Comparison of ENCODE assay signal across 17 cellular contexts in the genomic region with DNA sequence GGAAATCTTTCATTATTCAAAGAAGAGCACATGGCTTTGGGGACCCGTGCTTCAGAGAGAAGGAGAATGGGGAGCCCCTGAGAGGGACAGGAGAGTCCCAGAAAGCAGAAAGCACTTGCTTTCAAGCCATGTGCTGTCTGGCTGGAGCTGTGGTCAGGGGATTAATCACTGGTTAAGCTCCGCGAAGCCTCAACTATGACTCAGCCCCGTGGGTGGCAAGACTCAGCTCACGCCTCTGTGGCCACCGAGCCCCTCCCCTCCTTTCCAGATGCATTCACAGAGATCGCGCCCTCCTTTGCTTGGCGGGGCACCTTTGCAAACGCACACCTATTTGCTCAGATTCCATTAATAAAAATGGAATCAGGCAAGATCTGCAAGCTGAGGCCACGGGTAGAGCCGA.
DNase-seq lines count a peak whose midpoint lies in the region; ATAC-seq and TF ChIP-seq lines count a peak whose summit lies in the region.
"Had no signal": no experiment of that assay in that cellular context is flagged by ENCODE, and none has a peak within 500 bp of the region (broad histone marks: within the 10 kb centered on the region; RNA-seq: fewer than 3 reads in every experiment).

No MANE protein-coding gene starts in this region.

- no peaks in the 10 kb centered on the region for H3K9me2 ChIP-seq in HCT116 (ENCODE audit: insufficient read depth)

- H3K36me3 ChIP-seq in HCT116 (ENCODE audit: control insufficient read depth in 1 of 2, insufficient read depth in 2 of 2, low read length in 2 of 2), result no peaks in the 10 kb centered on the region
- no peaks in the 10 kb centered on the region for H3K36me3 ChIP-seq in left ventricle myocardium inferior
- H3K36me3 ChIP-seq: BE2C, right lobe of liver had no signal

- H4K20me1 ChIP-seq in HCT116 (ENCODE audit: insufficient read depth), result no peaks in the 10 kb centered on the region

- intact Hi-C loops in HCT116 (cut with micrococcal nuclease), result no loop called here
- intact Hi-C loops in left ventricle myocardium inferior (cut with micrococcal nuclease), result no loop called here

- ATAC-seq in HCT116 (peak; percentile 59; the same call in 1 of the 2 replicates), HG03039 (IDR thresholded peaks at IDR 0.05; ENCODE audit: unreplicated experiment) (no peak)
- ATAC-seq: foreskin keratinocyte, Panc1, right lobe of liver, WTC11 had no signal

- H3K4me3 ChIP-seq in HCT116 (replicated peaks in 1 of 2; ENCODE audit: low read depth in 1 of 2, low read length in 2 of 2) (no peak overlapping the region), left ventricle myocardium inferior (no peak overlapping the region)
- H3K4me3 ChIP-seq: right lobe of liver had no signal

- H3K9me3 ChIP-seq in HCT116 (ENCODE audit: control insufficient read depth in 1 of 2, insufficient read depth in 1 of 2, low read depth in 1 of 2, low read length in 2 of 2) (no peaks in the 10 kb centered on the region), left ventricle myocardium inferior (replicated peaks) (peaks cover 20% of the 10 kb centered on the region)
- H3K9me3 ChIP-seq: BE2C, right lobe of liver had no signal

- CTCF ChIA-PET in HCT116 (lab: Charles Lee), result no interaction called here

- H3K9ac ChIP-seq in HCT116 (ENCODE audit: low read length), result no peak overlapping the region

- no TSS peak for BruUV-seq in HCT116 (replicated peaks; lab: Mats Ljungman, UMichigan)

- TF ChIP-seq POLR2A in HCT116 (IDR thresholded peaks at IDR 0.05; ENCODE audit: borderline replicate concordance, extremely low read depth, insufficient read depth, insufficient read length), result no peak

- H3K27me3 ChIP-seq in HCT116 (ENCODE audit: insufficient read depth, low read length) (0 out of 2 replicates have a peak, but pooled peaks cover 6% of the 10 kb centered on the region), left ventricle myocardium inferior (ENCODE audit: low read depth) (peaks cover 65% of the 10 kb centered on the region)
- H3K27me3 ChIP-seq: BE2C, foreskin keratinocyte, right lobe of liver had no signal

- RAD21 ChIA-PET in HCT116 (lab: Charles Lee; ENCODE audit: low non-redundant PET in 1 of 2, low total read pairs in 2 of 2, uncharacterized antibody in 2 of 2, unreplicated experiment in 2 of 2), result no interaction called here

- no peak overlapping the region for H2AFZ ChIP-seq in HCT116 (ENCODE audit: low read depth, low read length, poor library complexity, severe bottlenecking)

- no peak overlapping the region for H3K27ac ChIP-seq in HCT116 (ENCODE audit: low read depth, low read length)
- no peak overlapping the region for H3K27ac ChIP-seq in left ventricle myocardium inferior (replicated peaks)
- H3K27ac ChIP-seq: foreskin keratinocyte, right lobe of liver had no signal

- POLR2A ChIA-PET in HCT116 (lab: Charles Lee), result no interaction called here

- H3K4me1 ChIP-seq in HCT116 (ENCODE audit: control insufficient read depth in 1 of 2, insufficient read depth in 2 of 2, low read length in 2 of 2) (no peaks in the 10 kb centered on the region), left ventricle myocardium inferior (no peaks in the 10 kb centered on the region)
- H3K4me1 ChIP-seq: BE2C, foreskin keratinocyte, right lobe of liver had no signal

- DNase-seq in COLO829 (ENCODE audit: low spot score) (peak; percentile 3), HCT116 (ENCODE audit: low read depth, low spot score) (no peak), SW480 (ENCODE audit: low spot score) (peak; percentile 85), kidney tubule cell (ENCODE audit: low spot score) (peak; percentile 82), ureter (ENCODE audit: low spot score) (no peak), left ventricle myocardium inferior (no peak), putamen (ENCODE audit: low spot score) (no peak)
- DNase-seq: activated naive CD8-positive, alpha-beta T cell treated with anti-CD3 and anti-CD28 coated beads, Interleukin-2, amount 10 ng/mL, durations not matched to agents 7 days and 5 days; BE2C; central memory CD4-positive, alpha-beta T cell; foreskin keratinocyte; mammary epithelial cell; NCI-H1436; right lobe of liver had no signal

- no peak for TF ChIP-seq CTCF in HCT116 (IDR thresholded peaks at IDR 0.05 in 2 of 3, conservative IDR thresholded peaks at IDR 0.05 in 1 of 3; ENCODE audit: borderline replicate concordance in 1 of 3, insufficient read depth in 1 of 3, low read depth in 2 of 3, low read length in 2 of 3)
- no peak for TF ChIP-seq CTCF in left ventricle myocardium inferior (IDR thresholded peaks at IDR 0.05; ENCODE audit: borderline replicate concordance)

- H3K4me2 ChIP-seq in HCT116 (ENCODE audit: low read length), result no peak overlapping the region

- TF ChIP-seq RAD21 in HCT116 (IDR thresholded peaks at IDR 0.05; ENCODE audit: low read depth), result no peak

- H3K79me2 ChIP-seq in HCT116 (ENCODE audit: insufficient read depth, low read length), result no peaks in the 10 kb centered on the region

TF ChIP-seq in HCT116, 20 proteins besides CTCF, POLR2A, EP300 and RAD21:
- TF ChIP-seq, protein P1, sequence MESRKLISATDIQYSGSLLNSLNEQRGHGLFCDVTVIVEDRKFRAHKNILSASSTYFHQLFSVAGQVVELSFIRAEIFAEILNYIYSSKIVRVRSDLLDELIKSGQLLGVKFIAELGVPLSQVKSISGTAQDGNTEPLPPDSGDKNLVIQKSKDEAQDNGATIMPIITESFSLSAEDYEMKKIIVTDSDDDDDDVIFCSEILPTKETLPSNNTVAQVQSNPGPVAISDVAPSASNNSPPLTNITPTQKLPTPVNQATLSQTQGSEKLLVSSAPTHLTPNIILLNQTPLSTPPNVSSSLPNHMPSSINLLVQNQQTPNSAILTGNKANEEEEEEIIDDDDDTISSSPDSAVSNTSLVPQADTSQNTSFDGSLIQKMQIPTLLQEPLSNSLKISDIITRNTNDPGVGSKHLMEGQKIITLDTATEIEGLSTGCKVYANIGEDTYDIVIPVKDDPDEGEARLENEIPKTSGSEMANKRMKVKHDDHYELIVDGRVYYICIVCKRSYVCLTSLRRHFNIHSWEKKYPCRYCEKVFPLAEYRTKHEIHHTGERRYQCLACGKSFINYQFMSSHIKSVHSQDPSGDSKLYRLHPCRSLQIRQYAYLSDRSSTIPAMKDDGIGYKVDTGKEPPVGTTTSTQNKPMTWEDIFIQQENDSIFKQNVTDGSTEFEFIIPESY (IDR thresholded peaks at IDR 0.05; ENCODE audit: extremely low read depth, insufficient replicate concordance, low read length), result no peak
- peak; percentile 42; the same call in 1 of the 2 replicates for TF ChIP-seq EGR1 (IDR thresholded peaks at IDR 0.05; ENCODE audit: low read depth)
- TF ChIP-seq, protein P2, sequence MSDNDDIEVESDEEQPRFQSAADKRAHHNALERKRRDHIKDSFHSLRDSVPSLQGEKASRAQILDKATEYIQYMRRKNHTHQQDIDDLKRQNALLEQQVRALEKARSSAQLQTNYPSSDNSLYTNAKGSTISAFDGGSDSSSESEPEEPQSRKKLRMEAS (IDR thresholded peaks at IDR 0.05), result 0 out of 2 replicates have a peak, but pooled peaks have one; percentile 24
- no peak for TF ChIP-seq CEBPB (IDR thresholded peaks at IDR 0.05; ENCODE audit: low read depth)
- TF ChIP-seq, protein P3, sequence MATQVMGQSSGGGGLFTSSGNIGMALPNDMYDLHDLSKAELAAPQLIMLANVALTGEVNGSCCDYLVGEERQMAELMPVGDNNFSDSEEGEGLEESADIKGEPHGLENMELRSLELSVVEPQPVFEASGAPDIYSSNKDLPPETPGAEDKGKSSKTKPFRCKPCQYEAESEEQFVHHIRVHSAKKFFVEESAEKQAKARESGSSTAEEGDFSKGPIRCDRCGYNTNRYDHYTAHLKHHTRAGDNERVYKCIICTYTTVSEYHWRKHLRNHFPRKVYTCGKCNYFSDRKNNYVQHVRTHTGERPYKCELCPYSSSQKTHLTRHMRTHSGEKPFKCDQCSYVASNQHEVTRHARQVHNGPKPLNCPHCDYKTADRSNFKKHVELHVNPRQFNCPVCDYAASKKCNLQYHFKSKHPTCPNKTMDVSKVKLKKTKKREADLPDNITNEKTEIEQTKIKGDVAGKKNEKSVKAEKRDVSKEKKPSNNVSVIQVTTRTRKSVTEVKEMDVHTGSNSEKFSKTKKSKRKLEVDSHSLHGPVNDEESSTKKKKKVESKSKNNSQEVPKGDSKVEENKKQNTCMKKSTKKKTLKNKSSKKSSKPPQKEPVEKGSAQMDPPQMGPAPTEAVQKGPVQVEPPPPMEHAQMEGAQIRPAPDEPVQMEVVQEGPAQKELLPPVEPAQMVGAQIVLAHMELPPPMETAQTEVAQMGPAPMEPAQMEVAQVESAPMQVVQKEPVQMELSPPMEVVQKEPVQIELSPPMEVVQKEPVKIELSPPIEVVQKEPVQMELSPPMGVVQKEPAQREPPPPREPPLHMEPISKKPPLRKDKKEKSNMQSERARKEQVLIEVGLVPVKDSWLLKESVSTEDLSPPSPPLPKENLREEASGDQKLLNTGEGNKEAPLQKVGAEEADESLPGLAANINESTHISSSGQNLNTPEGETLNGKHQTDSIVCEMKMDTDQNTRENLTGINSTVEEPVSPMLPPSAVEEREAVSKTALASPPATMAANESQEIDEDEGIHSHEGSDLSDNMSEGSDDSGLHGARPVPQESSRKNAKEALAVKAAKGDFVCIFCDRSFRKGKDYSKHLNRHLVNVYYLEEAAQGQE (IDR thresholded peaks at IDR 0.05; ENCODE audit: low read depth), result no peak
- TF ChIP-seq EZH2 (IDR thresholded peaks at IDR 0.05), result no peak

Comparison
In these comparisons a context has a peak if more than half of its experiments do, and no peak if none do; other contexts are left out.
1. DNase-seq: peak in COLO829 (single experiment), SW480 (single experiment) and kidney tubule cell (single experiment); none in HCT116 (single experiment), ureter (single experiment), left ventricle myocardium inferior (single experiment) and putamen (single experiment).